26 cellular contexts compared by ENCODE assay signal in genomic region chr4:7341486-7342222, GRCh38.
DNase-seq lines count a peak whose midpoint lies in the region; ATAC-seq, FAIRE-seq and TF ChIP-seq lines count a peak whose summit lies in the region.
"Had no signal": no experiment of that assay in that cellular context is flagged by ENCODE, and none has a peak within 500 bp of the region (broad histone marks: within the 10 kb centered on the region; RNA-seq: fewer than 3 reads in every experiment).

No MANE protein-coding gene starts in this region.

- H3K4me2 ChIP-seq in K562 (ENCODE audit: insufficient read depth, low read length): no peak overlapping the region
- no peak overlapping the region for H3K4me2 ChIP-seq in mesenchymal stem cell (ENCODE audit: low read length, poor library complexity, severe bottlenecking)
- H3K4me2 ChIP-seq: SK-N-SH had no signal

- TF ChIP-seq RAD21 in K562 (CRISPR knock-in tag; conservative IDR thresholded peaks at IDR 0.05 in 1 of 2, IDR thresholded peaks at IDR 0.05 in 1 of 2): no peak

- intact Hi-C loops in K562 (cut with micrococcal nuclease): no loop called here

- H3K79me1 ChIP-seq in mesenchymal stem cell (replicated peaks; ENCODE audit: low read length, poor library complexity, severe bottlenecking): no peaks in the 10 kb centered on the region

- H2BK5ac ChIP-seq in mesenchymal stem cell (ENCODE audit: low read depth, low read length, poor library complexity, severe bottlenecking): no peak overlapping the region

- no peak overlapping the region for H4K91ac ChIP-seq in mesenchymal stem cell (ENCODE audit: low read length)

- H3K9ac ChIP-seq in K562 (ENCODE audit: insufficient read depth in 1 of 2, low read depth in 2 of 2, low read length in 2 of 2) (no peak overlapping the region), mesenchymal stem cell (ENCODE audit: low read length) (no peak overlapping the region)
- H3K9ac ChIP-seq: BLaER1 treated with 17β-estradiol and CSF1 and Interleukin-3, amounts not matched to agents 10 nM and 100 nM; SK-N-SH had no signal

- H3K79me2 ChIP-seq in K562 (ENCODE audit: control insufficient read depth, insufficient read depth, low read length): no peaks in the 10 kb centered on the region

- H2BK12ac ChIP-seq in mesenchymal stem cell (ENCODE audit: low read length in 2 of 2): no peak overlapping the region

- no peaks in the 10 kb centered on the region for H3K9me1 ChIP-seq in K562 (ENCODE audit: control insufficient read depth, insufficient read depth, low read length)

- no peak overlapping the region for H3K18ac ChIP-seq in mesenchymal stem cell (ENCODE audit: low read depth in 1 of 2, low read length in 2 of 2)

- in situ Hi-C loops in K562 (cut with MboI): no loop called here

- TF ChIP-seq CTCF in AG10803 (conservative IDR thresholded peaks at IDR 0.05; ENCODE audit: low read length): no peak
- TF ChIP-seq CTCF in HEK293 (tag by site-specific recombination; IDR thresholded peaks at IDR 0.05): no peak
- TF ChIP-seq CTCF in K562 (IDR thresholded peaks at IDR 0.05 in 2 of 3, conservative IDR thresholded peaks at IDR 0.05 in 1 of 3; ENCODE audit: insufficient read depth in 2 of 3, low read depth in 1 of 3, low read length in 3 of 3): no peak
- TF ChIP-seq CTCF in osteocyte (IDR thresholded peaks at IDR 0.05): no peak
- TF ChIP-seq CTCF in upper lobe of left lung (IDR thresholded peaks at IDR 0.05): no peak

- H2AK5ac ChIP-seq in mesenchymal stem cell (ENCODE audit: low read length, severe bottlenecking): no peak overlapping the region

- H2AFZ ChIP-seq in K562 (ENCODE audit: low read depth, low read length): no peak overlapping the region
- no peak overlapping the region for H2AFZ ChIP-seq in mesenchymal stem cell (ENCODE audit: low read depth, low read length)

- H3K23ac ChIP-seq in mesenchymal stem cell (ENCODE audit: low read length in 2 of 2): no peak overlapping the region

- no peak overlapping the region for H2BK15ac ChIP-seq in mesenchymal stem cell (ENCODE audit: low read depth, poor library complexity, severe bottlenecking)

- H3K9me3 ChIP-seq in HEK293 (ENCODE audit: control insufficient read depth, insufficient read depth, low read depth, low read length) (no peaks in the 10 kb centered on the region), K562 (replicated peaks; ENCODE audit: control insufficient read depth, insufficient read depth, low read depth, low read length) (no peaks in the 10 kb centered on the region), mesenchymal stem cell (ENCODE audit: control insufficient read depth, low read length) (peaks cover 12% of the 10 kb centered on the region), upper lobe of left lung (peaks cover 0 to 7% (median 0%) of the 10 kb centered on the region in 4 donors)
- H3K9me3 ChIP-seq: Caco-2, SK-N-SH had no signal

- FAIRE-seq in K562 (lab: Jason Lieb, UNC): no peak

- BruUV-seq in K562 (replicated peaks; lab: Mats Ljungman, UMichigan): no TSS peak

- no peak overlapping the region for H2BK120ac ChIP-seq in mesenchymal stem cell (ENCODE audit: low read depth, low read length)

- no peak overlapping the region for H3K14ac ChIP-seq in mesenchymal stem cell (ENCODE audit: low read length in 2 of 2)

- CTCF ChIA-PET in HEK293 (lab: Yijun Ruan, JAX) (no interaction called here), K562 (lab: Yijun Ruan, JAX; ENCODE audit: low intra/inter-chr PET ratio) (no interaction called here)

- H3K27ac Mint-ChIP-seq in osteocyte (ENCODE audit: unreplicated experiment): no peak overlapping the region
- H3K27ac Mint-ChIP-seq: activated CD4-positive, alpha-beta T cell treated with anti-CD3 and anti-CD28 coated beads, Interleukin-2, amount 10 ng/mL, durations not matched to agents 7 days and 5 days; activated naive CD4-positive, alpha-beta T cell treated with anti-CD3 and anti-CD28 coated beads, Interleukin-2, amount 50 U/mL, for 24 hours; activated T-helper 1 cell treated with anti-CD3 and anti-CD28 coated beads, Interleukin-12 subunit alpha, Interleukin-12 subunit beta, Interleukin-2, Interleukin-4 antibody, amounts not matched to agents 30 ng/mL and 10 ng/mL and 1 ng/mL, durations not matched to agents 14 hours and 24 hours and 36 hours; HFFc6; T-helper 2 cell treated with Interferon-gamma antibody and Interleukin-4, amounts not matched to agents 5 μg/mL and 100 μg/mL, for 36 hours; type B pancreatic cell had no signal

- ATAC-seq in K562 (no peak), upper lobe of left lung (ENCODE audit: low FRiP score in 2 of 2) (no peak)
- ATAC-seq: psoas muscle had no signal

- no peak overlapping the region for H3K4me3 ChIP-seq in AG10803 (ENCODE audit: low read length)
- no peak overlapping the region for H3K4me3 ChIP-seq in HEK293 (ENCODE audit: low read depth, low read length)
- H3K4me3 ChIP-seq in K562: no peak overlapping the region
- no peak overlapping the region for H3K4me3 ChIP-seq in mesenchymal stem cell (ENCODE audit: insufficient read depth in 1 of 2, low read depth in 1 of 2, low read length in 2 of 2)
- H3K4me3 ChIP-seq in upper lobe of left lung: no peak overlapping the region
- H3K4me3 ChIP-seq: BLaER1 treated with 17β-estradiol and CSF1 and Interleukin-3, amounts not matched to agents 10 nM and 100 nM; psoas muscle had no signal

- H3K36me3 ChIP-seq in HEK293 (ENCODE audit: control insufficient read depth in 2 of 2, insufficient read depth in 1 of 2, low read length in 2 of 2) (no peaks in the 10 kb centered on the region), K562 (ENCODE audit: control insufficient read depth, insufficient read depth, low read length) (no peaks in the 10 kb centered on the region), mesenchymal stem cell (ENCODE audit: control insufficient read depth in 1 of 2, insufficient read depth in 2 of 2, low read depth in 1 of 2, low read length in 2 of 2) (peaks cover 0 to 9% of the 10 kb centered on the region in 2 experiments), upper lobe of left lung (no peaks in the 10 kb centered on the region)
- H3K36me3 ChIP-seq: BLaER1 treated with 17β-estradiol and CSF1 and Interleukin-3, amounts not matched to agents 10 nM and 100 nM had no signal

- H3K4me1 ChIP-seq in HEK293 (ENCODE audit: control insufficient read depth, insufficient read depth, low read length) (no peaks in the 10 kb centered on the region), K562 (replicated peaks in 1 of 2; ENCODE audit: control insufficient read depth in 2 of 2, insufficient read depth in 2 of 2, low read length in 2 of 2) (no peaks in the 10 kb centered on the region), mesenchymal stem cell (ENCODE audit: control insufficient read depth, insufficient read depth, low read depth, low read length) (peaks cover 7% of the 10 kb centered on the region), upper lobe of left lung (no peaks in the 10 kb centered on the region)
- H3K4me1 ChIP-seq: Caco-2, psoas muscle had no signal

- H3K27me3 Mint-ChIP-seq in osteocyte (ENCODE audit: unreplicated experiment): peaks cover 4% of the 10 kb centered on the region
- H3K27me3 Mint-ChIP-seq: activated naive CD4-positive, alpha-beta T cell treated with anti-CD3 and anti-CD28 coated beads, Interleukin-2, amount 50 U/mL, for 24 hours; type B pancreatic cell had no signal

- H3K27ac ChIP-seq in HEK293 (ENCODE audit: extremely low read depth, low read depth, low read length) (no peak overlapping the region), K562 (ENCODE audit: extremely low read depth, low read depth, low read length) (no peak overlapping the region), mesenchymal stem cell (ENCODE audit: low read length, poor library complexity, severe bottlenecking) (peak overlapping the region; percentile 69), upper lobe of left lung (no peak overlapping the region)
- H3K27ac ChIP-seq: BLaER1 treated with 17β-estradiol and CSF1 and Interleukin-3, amounts not matched to agents 10 nM and 100 nM; psoas muscle; WERI-Rb-1 had no signal

- peaks cover 0 to 16% of the 10 kb centered on the region in 2 experiments; a peak in 2 of 5 replicates for H3K27me3 ChIP-seq in K562 (ENCODE audit: control insufficient read depth in 2 of 2, insufficient read depth in 2 of 2, low read length in 2 of 2)
- H3K27me3 ChIP-seq in mesenchymal stem cell (ENCODE audit: control insufficient read depth in 1 of 2, insufficient read depth in 1 of 2, low read length in 2 of 2): peaks cover 5 to 16% of the 10 kb centered on the region in 2 experiments
- no peaks in the 10 kb centered on the region for H3K27me3 ChIP-seq in upper lobe of left lung
- H3K27me3 ChIP-seq: BLaER1 treated with 17β-estradiol and CSF1 and Interleukin-3, amounts not matched to agents 10 nM and 100 nM had no signal

- 4% methylated on average over 6 of the region's 6 CpGs for WGBS in K562 (ENCODE audit: insufficient coverage, low coverage, missing lambda C conversion rate)
- WGBS in mesenchymal stem cell: 84% methylated on average over 5 of the region's 6 CpGs
- WGBS in upper lobe of left lung, 2 donors: 92 to 95% methylated on average over 6 of the region's 6 CpGs

- 0 out of 2 replicates have a peak, but pooled peaks cover 9% of the 10 kb centered on the region for H4K20me1 ChIP-seq in K562 (replicated peaks; ENCODE audit: control insufficient read depth, insufficient read depth, low read length)
- H4K20me1 ChIP-seq: BLaER1 treated with 17β-estradiol and CSF1 and Interleukin-3, amounts not matched to agents 10 nM and 100 nM had no signal

- POLR2A ChIA-PET in HEK293 (lab: Yijun Ruan, JAX): no interaction called here
- POLR2A ChIA-PET in K562 (lab: Yijun Ruan, JAX): interaction anchor here (0.7 kb wide), 1 partner anchor 204 kb away, joined by 3 read pairs; no protein-coding TSS in a partner anchor

- H3K4me1 Mint-ChIP-seq in osteocyte (ENCODE audit: unreplicated experiment): no peaks in the 10 kb centered on the region
- H3K4me1 Mint-ChIP-seq: activated CD4-positive, alpha-beta T cell treated with anti-CD3 and anti-CD28 coated beads, Interleukin-2, amount 10 ng/mL, durations not matched to agents 7 days and 5 days; activated naive CD4-positive, alpha-beta T cell treated with anti-CD3 and anti-CD28 coated beads, Interleukin-2, amount 50 U/mL, for 24 hours had no signal

- H4K8ac ChIP-seq in mesenchymal stem cell (ENCODE audit: low read length): no peak overlapping the region

- no peak overlapping the region for H3K4me3 Mint-ChIP-seq in osteocyte (ENCODE audit: unreplicated experiment)
- H3K4me3 Mint-ChIP-seq: activated CD4-positive, alpha-beta T cell treated with anti-CD3 and anti-CD28 coated beads, Interleukin-2, amount 10 ng/mL, durations not matched to agents 7 days and 5 days; activated naive CD4-positive, alpha-beta T cell treated with anti-CD3 and anti-CD28 coated beads, Interleukin-2, amount 50 U/mL, for 24 hours; activated T-helper 1 cell treated with anti-CD3 and anti-CD28 coated beads, Interleukin-12 subunit alpha, Interleukin-12 subunit beta, Interleukin-2, Interleukin-4 antibody, amounts not matched to agents 30 ng/mL and 10 ng/mL and 1 ng/mL, durations not matched to agents 14 hours and 24 hours and 36 hours; HFFc6; T-helper 2 cell treated with Interferon-gamma antibody and Interleukin-4, amounts not matched to agents 5 μg/mL and 100 μg/mL, for 36 hours; type B pancreatic cell had no signal

- peaks cover 12% of the 10 kb centered on the region for H3K9me3 Mint-ChIP-seq in osteocyte (ENCODE audit: unreplicated experiment)
- H3K9me3 Mint-ChIP-seq: activated naive CD4-positive, alpha-beta T cell treated with anti-CD3 and anti-CD28 coated beads, Interleukin-2, amount 50 U/mL, for 24 hours had no signal

- DNase-seq in AG10803 (ENCODE audit: low read depth) (peak; percentile 74), K562 (ENCODE audit: extremely low read depth in 1 of 4, low spot score in 3 of 4) (no peak), mesenchymal stem cell (peak; percentile 39), osteocyte (ENCODE audit: extremely low spot score, unreplicated experiment) (no peak), upper lobe of left lung (no peak), CD1c-positive myeloid dendritic cell (ENCODE audit: extremely low spot score) (no peak), GDM1 (lab: John Stamatoyannopoulos, UW) (no peak)
- DNase-seq: activated CD4-positive, alpha-beta T cell treated with anti-CD3 and anti-CD28 coated beads, Interleukin-2, amount 10 ng/mL, durations not matched to agents 7 days and 5 days; Caco-2; cerebellar nuclear complex; DND-41; HFFc6; mesendoderm; NCI-H1105; NCI-H2029; NCI-H2227 treated with DMSO at 0.1 percent for 48 hours; NCI-H748 treated with DMSO at 0.1 percent for 48 hours; SK-N-SH; WERI-Rb-1 had no signal

- H3K36me3 Mint-ChIP-seq in osteocyte (ENCODE audit: unreplicated experiment): peaks cover 4% of the 10 kb centered on the region
- H3K36me3 Mint-ChIP-seq: activated naive CD4-positive, alpha-beta T cell treated with anti-CD3 and anti-CD28 coated beads, Interleukin-2, amount 50 U/mL, for 24 hours; type B pancreatic cell had no signal

- no peak overlapping the region for H3K4ac ChIP-seq in mesenchymal stem cell (ENCODE audit: low read depth in 1 of 2, low read length in 2 of 2)

- TF ChIP-seq EP300 in K562 (IDR thresholded peaks at IDR 0.05; ENCODE audit: low read length) (no peak), upper lobe of left lung (IDR thresholded peaks at IDR 0.05) (no peak)

- TF ChIP-seq POLR2A in K562 (conservative IDR thresholded peaks at IDR 0.05): no peak
- no peak for TF ChIP-seq POLR2A in upper lobe of left lung (IDR thresholded peaks at IDR 0.05)

Comparison
In these comparisons a context has a peak if more than half of its experiments do, and no peak if none do; other contexts are left out.
1. DNase-seq: peak in AG10803 (single experiment) and mesenchymal stem cell (single experiment); none in K562 (0 of 4), osteocyte (single experiment), upper lobe of left lung (0 of 2), CD1c-positive myeloid dendritic cell (single experiment) and GDM1 (single experiment).